8 cellular contexts compared by ENCODE assay signal in genomic region chr19:4575267-4575793, GRCh38. TPM values are rescaled to one million over a fixed set of nuclear protein-coding genes. Genes with fewer than 3 reads are reported as not detected.
A peak's percentile ranks its signal among the peaks of the same experiment; 100 is the strongest.
DNase-seq lines count a peak whose midpoint lies in the region; ATAC-seq and TF ChIP-seq lines count a peak whose summit lies in the region.

No MANE protein-coding gene starts in this region.

- H3K36me3 ChIP-seq in HUES64 (ENCODE audit: insufficient read depth, low read length) (no peaks in the 10 kb centered on the region), duodenal mucosa (ENCODE audit: control insufficient read depth in 1 of 2, insufficient read depth in 2 of 2, low read length in 2 of 2) (no peaks in the 10 kb centered on the region)

- H3K27ac ChIP-seq in AG04450 (ENCODE audit: low read depth, low read length) (peak overlapping the region; percentile 61), HUES64 (ENCODE audit: low read depth, low read length) (peak overlapping the region; percentile 97), duodenal mucosa (ENCODE audit: low read depth, low read length) (peak overlapping the region; percentile 25)

- H3K27me3 ChIP-seq in AG04450 (ENCODE audit: control insufficient read depth, insufficient read depth, low read length) (peaks cover 19% of the 10 kb centered on the region), HUES64 (ENCODE audit: insufficient read depth, low read length) (no peaks in the 10 kb centered on the region), duodenal mucosa (ENCODE audit: control insufficient read depth in 1 of 2, insufficient read depth in 2 of 2, low read length in 2 of 2) (peaks cover 25 to 37% of the 10 kb centered on the region in 2 donors)

- TF ChIP-seq CTCF in AG04450 (IDR thresholded peaks at IDR 0.05; ENCODE audit: low read depth, low read length) = no peak

- WGBS in HUES64 = 14% methylated on average over 13 of the region's 13 CpGs

- POLR2A ChIA-PET in AG04450 (lab: Yijun Ruan, JAX) = no interaction called here

- H3K9me3 ChIP-seq in AG04450 (ENCODE audit: control insufficient read depth, insufficient read depth, low read length) = no peaks in the 10 kb centered on the region
- H3K9me3 ChIP-seq in HUES64 (ENCODE audit: insufficient read depth, low read depth, low read length) = no peaks in the 10 kb centered on the region
- H3K9me3 ChIP-seq in duodenal mucosa (ENCODE audit: control insufficient read depth in 1 of 2, low read length in 2 of 2) = no peaks in the 10 kb centered on the region

- peak; percentile 76 for DNase-seq in AG04450 (ENCODE audit: low read depth, low spot score)
- peak; percentile 89 to 99 for DNase-seq in lung microvascular endothelial cell (ENCODE audit: low read depth in 2 of 2)

- H3K9ac ChIP-seq in HUES64 (ENCODE audit: low read depth, low read length) = peak overlapping the region; percentile 66
- H3K9ac ChIP-seq in duodenal mucosa (ENCODE audit: low read depth in 1 of 2, low read length in 2 of 2) = no peak overlapping the region

- peaks cover 12% of the 10 kb centered on the region for H3K4me1 ChIP-seq in HUES64 (ENCODE audit: insufficient read depth, low read length)
- no peaks in the 10 kb centered on the region for H3K4me1 ChIP-seq in duodenal mucosa (ENCODE audit: control insufficient read depth in 1 of 2, insufficient read depth in 2 of 2, low read length in 2 of 2)

- no peak overlapping the region for H3K4me3 ChIP-seq in AG04450 (ENCODE audit: low read depth, low read length)
- peak overlapping the region; percentile 27 for H3K4me3 ChIP-seq in HUES64 (ENCODE audit: low read length)
- no peak overlapping the region for H3K4me3 ChIP-seq in duodenal mucosa (ENCODE audit: low read depth in 1 of 2, low read length in 2 of 2)

- CTCF ChIA-PET in AG04450 (lab: Charles Lee) = interaction anchor here (1.7 to 3.2 kb wide), 4 partner anchors 9 to 61 kb away, joined by 12 to 23 read pairs (median 18); no protein-coding TSS in a partner anchor

- ATAC-seq in HG03520 (IDR thresholded peaks at IDR 0.05; ENCODE audit: unreplicated experiment) (no peak), HG02678 (IDR thresholded peaks at IDR 0.05; ENCODE audit: unreplicated experiment) (no peak), HG03469 (IDR thresholded peaks at IDR 0.05; ENCODE audit: unreplicated experiment) (no peak), HG02571 (IDR thresholded peaks at IDR 0.05; ENCODE audit: unreplicated experiment) (no peak)

RNA-seq across cellular contexts. Expression of gene SEMA6B, which starts 15.8 kb away (rescaled TPM):
- 0.66 and 1.1 TPM in 2 replicates for polyA plus RNA-seq in AG04450 (2011; rRNA removed)
- 1.5 and 1.6 TPM in 2 replicates for polyA minus RNA-seq in AG04450 (2011; rRNA and poly(A)+ RNA removed)
- polyA plus RNA-seq in HUES64 (2013, experiment 1 of 2) = 15.5 TPM
- 20.2 TPM for polyA plus RNA-seq in HUES64 (2013, experiment 2 of 2)
- total RNA-seq in lung microvascular endothelial cell = 18.1 and 50.6 TPM in 2 replicates

RNA-seq across cellular contexts. Expression of gene LRG1, which starts 35.5 kb away (rescaled TPM):
- polyA plus RNA-seq in AG04450 (2011; rRNA removed) = 0.05 and 0.07 TPM in 2 replicates
- polyA minus RNA-seq in AG04450 (2011; rRNA and poly(A)+ RNA removed) = not detected in 2 replicates
- polyA plus RNA-seq in HUES64 (2013, experiment 1 of 2) = 0.25 TPM
- polyA plus RNA-seq in HUES64 (2013, experiment 2 of 2) = 0.32 TPM
- total RNA-seq in lung microvascular endothelial cell = 0.87 and 1.6 TPM in 2 replicates

RNA-seq across cellular contexts. Expression of gene PLIN5, which starts 40.3 kb away (rescaled TPM):
- polyA plus RNA-seq in AG04450 (2011; rRNA removed) = not detected in 2 replicates
- not detected in 2 replicates for polyA minus RNA-seq in AG04450 (2011; rRNA and poly(A)+ RNA removed)
- 1.2 TPM for polyA plus RNA-seq in HUES64 (2013, experiment 1 of 2)
- 1.1 TPM for polyA plus RNA-seq in HUES64 (2013, experiment 2 of 2)
- 4.6 and 23.2 TPM in 2 replicates for total RNA-seq in lung microvascular endothelial cell

RNA-seq across cellular contexts. Expression of gene PLIN4, which starts 57.0 kb away (rescaled TPM):
- 0.07 and 0.11 TPM in 2 replicates for polyA plus RNA-seq in AG04450 (2011; rRNA removed)
- 0.09 and 0.14 TPM in 2 replicates for polyA minus RNA-seq in AG04450 (2011; rRNA and poly(A)+ RNA removed)
- 0.05 TPM for polyA plus RNA-seq in HUES64 (2013, experiment 1 of 2)
- polyA plus RNA-seq in HUES64 (2013, experiment 2 of 2) = 0.06 TPM
- 0.65 and 2.0 TPM in 2 replicates for total RNA-seq in lung microvascular endothelial cell

Comparison
In these comparisons a context has a peak if more than half of its experiments do, and no peak if none do; other contexts are left out.
1. H3K27ac ChIP-seq: peak in every context shown above with its lines; median percentile 97 in HUES64; 61 in AG04450; 25 in duodenal mucosa.